Comparison of ENCODE assay signal across 3 cellular contexts in genomic region chr16:13839577-13839976, GRCh38.
TF ChIP-seq lines count a peak whose summit lies in the region.

No MANE protein-coding gene starts in this region.

TF ChIP-seq in SK-N-SH, 30 proteins besides CTCF, POLR2A, EP300 and RAD21:
- no peak for TF ChIP-seq GATA2 (CRISPR knock-in tag; IDR thresholded peaks at IDR 0.05)
- no peak for TF ChIP-seq TAF1 (IDR thresholded peaks at IDR 0.05; ENCODE audit: borderline replicate concordance, low read depth, low read length)
- no peak for TF ChIP-seq TCF12 (IDR thresholded peaks at IDR 0.05)
- no peak for TF ChIP-seq RFX5 (IDR thresholded peaks at IDR 0.05; ENCODE audit: low read length)
- TF ChIP-seq RXRA (IDR thresholded peaks at IDR 0.05; ENCODE audit: borderline replicate concordance, low read depth), result no peak
- TF ChIP-seq NRF1 (IDR thresholded peaks at IDR 0.05; ENCODE audit: low read depth, low read length), result no peak

TF ChIP-seq in SK-N-SH treated with all-trans-retinoic acid at 6 μM for 48 hours, 23 proteins besides CTCF, POLR2A, EP300 and RAD21 (continues in another document):
- TF ChIP-seq TOX (CRISPR knock-in tag; IDR thresholded peaks at IDR 0.05; ENCODE audit: borderline replicate concordance), result no peak
- no peak for TF ChIP-seq SNAI2 (CRISPR knock-in tag; IDR thresholded peaks at IDR 0.05)
- TF ChIP-seq PATZ1 (CRISPR knock-in tag; IDR thresholded peaks at IDR 0.05; ENCODE audit: borderline replicate concordance), result no peak
- TF ChIP-seq ZC3H10 (CRISPR knock-in tag; IDR thresholded peaks at IDR 0.05), result no peak
- no peak for TF ChIP-seq CREB5 (CRISPR knock-in tag; IDR thresholded peaks at IDR 0.05; ENCODE audit: low read depth)
- no peak for TF ChIP-seq CSDC2 (CRISPR knock-in tag; IDR thresholded peaks at IDR 0.05)
- TF ChIP-seq RARB (CRISPR knock-in tag; IDR thresholded peaks at IDR 0.05), result no peak
- TF ChIP-seq TSHZ2 (CRISPR knock-in tag; IDR thresholded peaks at IDR 0.05), result no peak
- TF ChIP-seq PPARA (CRISPR knock-in tag; IDR thresholded peaks at IDR 0.05; ENCODE audit: borderline replicate concordance), result no peak
- TF ChIP-seq ARNTL (CRISPR knock-in tag; IDR thresholded peaks at IDR 0.05; ENCODE audit: borderline replicate concordance, low read depth), result no peak
- no peak for TF ChIP-seq BACH2 (CRISPR knock-in tag; IDR thresholded peaks at IDR 0.05; ENCODE audit: borderline replicate concordance)
- no peak for TF ChIP-seq CSRNP3 (CRISPR knock-in tag; IDR thresholded peaks at IDR 0.05)
- no peak for TF ChIP-seq ZNF70 (CRISPR knock-in tag; IDR thresholded peaks at IDR 0.05)
- TF ChIP-seq ISL1 (CRISPR knock-in tag; IDR thresholded peaks at IDR 0.05), result no peak
- TF ChIP-seq ZNF8 (CRISPR knock-in tag; IDR thresholded peaks at IDR 0.05), result no peak
- TF ChIP-seq, protein P1, sequence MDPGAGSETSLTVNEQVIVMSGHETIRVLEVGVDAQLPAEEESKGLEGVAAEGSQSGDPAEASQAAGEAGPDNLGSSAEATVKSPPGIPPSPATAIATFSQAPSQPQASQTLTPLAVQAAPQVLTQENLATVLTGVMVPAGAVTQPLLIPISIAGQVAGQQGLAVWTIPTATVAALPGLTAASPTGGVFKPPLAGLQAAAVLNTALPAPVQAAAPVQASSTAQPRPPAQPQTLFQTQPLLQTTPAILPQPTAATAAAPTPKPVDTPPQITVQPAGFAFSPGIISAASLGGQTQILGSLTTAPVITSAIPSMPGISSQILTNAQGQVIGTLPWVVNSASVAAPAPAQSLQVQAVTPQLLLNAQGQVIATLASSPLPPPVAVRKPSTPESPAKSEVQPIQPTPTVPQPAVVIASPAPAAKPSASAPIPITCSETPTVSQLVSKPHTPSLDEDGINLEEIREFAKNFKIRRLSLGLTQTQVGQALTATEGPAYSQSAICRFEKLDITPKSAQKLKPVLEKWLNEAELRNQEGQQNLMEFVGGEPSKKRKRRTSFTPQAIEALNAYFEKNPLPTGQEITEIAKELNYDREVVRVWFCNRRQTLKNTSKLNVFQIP (CRISPR knock-in tag; IDR thresholded peaks at IDR 0.05; ENCODE audit: borderline replicate concordance, low read depth), result no peak
- TF ChIP-seq OSR1 (CRISPR knock-in tag; IDR thresholded peaks at IDR 0.05), result no peak
- no peak for TF ChIP-seq GLIS3 (CRISPR knock-in tag; IDR thresholded peaks at IDR 0.05)
- TF ChIP-seq ZNF565 (CRISPR knock-in tag; conservative IDR thresholded peaks at IDR 0.05; ENCODE audit: low read depth), result no peak

TF ChIP-seq in GM12878, 131 proteins besides CTCF, POLR2A, EP300 and RAD21:
- TF ChIP-seq POU2F2 (IDR thresholded peaks at IDR 0.05; ENCODE audit: borderline replicate concordance, low read depth, low read length), result no peak
- TF ChIP-seq ZNF592 (IDR thresholded peaks at IDR 0.05), result no peak
- TF ChIP-seq STAT1 (conservative IDR thresholded peaks at IDR 0.05), result no peak
- TF ChIP-seq, protein P2, sequence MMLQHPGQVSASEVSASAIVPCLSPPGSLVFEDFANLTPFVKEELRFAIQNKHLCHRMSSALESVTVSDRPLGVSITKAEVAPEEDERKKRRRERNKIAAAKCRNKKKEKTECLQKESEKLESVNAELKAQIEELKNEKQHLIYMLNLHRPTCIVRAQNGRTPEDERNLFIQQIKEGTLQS (IDR thresholded peaks at IDR 0.05; ENCODE audit: borderline replicate concordance, extremely low read depth, low read depth, low read length), result no peak
- TF ChIP-seq RELA (IDR thresholded peaks at IDR 0.05; ENCODE audit: borderline replicate concordance, partially characterized antibody), result no peak
- no peak for TF ChIP-seq RCOR1 (conservative IDR thresholded peaks at IDR 0.05; ENCODE audit: low read depth, low read length)
- TF ChIP-seq EED (IDR thresholded peaks at IDR 0.05; ENCODE audit: low read depth), result no peak
- no peak for TF ChIP-seq CBX5 (IDR thresholded peaks at IDR 0.05; ENCODE audit: low read depth)
- no peak for TF ChIP-seq RUNX3 (IDR thresholded peaks at IDR 0.05; ENCODE audit: low read length)
- no peak for TF ChIP-seq SP1 (IDR thresholded peaks at IDR 0.05; ENCODE audit: low read depth, low read length)
- TF ChIP-seq, protein P3, sequence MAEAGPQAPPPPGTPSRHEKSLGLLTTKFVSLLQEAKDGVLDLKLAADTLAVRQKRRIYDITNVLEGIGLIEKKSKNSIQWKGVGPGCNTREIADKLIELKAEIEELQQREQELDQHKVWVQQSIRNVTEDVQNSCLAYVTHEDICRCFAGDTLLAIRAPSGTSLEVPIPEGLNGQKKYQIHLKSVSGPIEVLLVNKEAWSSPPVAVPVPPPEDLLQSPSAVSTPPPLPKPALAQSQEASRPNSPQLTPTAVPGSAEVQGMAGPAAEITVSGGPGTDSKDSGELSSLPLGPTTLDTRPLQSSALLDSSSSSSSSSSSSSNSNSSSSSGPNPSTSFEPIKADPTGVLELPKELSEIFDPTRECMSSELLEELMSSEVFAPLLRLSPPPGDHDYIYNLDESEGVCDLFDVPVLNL (IDR thresholded peaks at IDR 0.05; ENCODE audit: low read depth, low read length), result no peak
- TF ChIP-seq ESRRA (IDR thresholded peaks at IDR 0.05; ENCODE audit: low read length), result no peak
- TF ChIP-seq TCF12 (IDR thresholded peaks at IDR 0.05; ENCODE audit: low read depth, low read length), result no peak
- TF ChIP-seq PAX5 (IDR thresholded peaks at IDR 0.05; ENCODE audit: borderline replicate concordance, low read depth, low read length), result no peak
- TF ChIP-seq LARP7 (IDR thresholded peaks at IDR 0.05), result no peak
- TF ChIP-seq NRF1 (conservative IDR thresholded peaks at IDR 0.05; ENCODE audit: low read depth, low read length), result no peak
- no peak for TF ChIP-seq TCF3 (IDR thresholded peaks at IDR 0.05; ENCODE audit: borderline replicate concordance, insufficient read depth, low read depth, low read length)
- no peak for TF ChIP-seq KAT2A (conservative IDR thresholded peaks at IDR 0.05; ENCODE audit: control insufficient read depth, low read depth, low read length)
- TF ChIP-seq USF1 (IDR thresholded peaks at IDR 0.05; ENCODE audit: borderline replicate concordance, extremely low read length, insufficient read depth, low read depth, low read length), result no peak
- no peak for TF ChIP-seq KLF5 (IDR thresholded peaks at IDR 0.05; ENCODE audit: partially characterized antibody)
